8 cellular contexts compared by ENCODE assay signal in genomic region chr17:7560172-7561027, GRCh38.
DNase-seq lines count a peak whose midpoint lies in the region; ATAC-seq and TF ChIP-seq lines count a peak whose summit lies in the region.

No MANE protein-coding gene starts in this region.

- intact Hi-C loops in tibial artery (cut with DNase I; ENCODE audit: low total_unique reads) = loop anchor here (1.0 to 10.0 kb wide), 5 partner anchors 46 to 306 kb away; partner anchors contain the start of genes CTDNEP1, ELP5, FGF11 and KCTD11

- H3K9me2 ChIP-seq in Loucy (replicated peaks; ENCODE audit: low read depth, low read length) = no peaks in the 10 kb centered on the region

- H3K27ac ChIP-seq in muscle layer of duodenum (ENCODE audit: low read length) (peak overlapping the region; percentile 97), tibial artery (peak overlapping the region; percentile 95 to 96)

- H2AFZ ChIP-seq in Loucy (ENCODE audit: low read length) = no peak overlapping the region

- H3K4me2 ChIP-seq in Loucy (ENCODE audit: low read depth, low read length, poor library complexity, severe bottlenecking) = peak overlapping the region; percentile 97

- peaks cover 37% of the 10 kb centered on the region for H3K79me2 ChIP-seq in Loucy (ENCODE audit: insufficient read depth, low read length)

- H3K9me3 ChIP-seq in Loucy (ENCODE audit: insufficient read depth, low read depth, low read length) (no peaks in the 10 kb centered on the region), muscle layer of duodenum (ENCODE audit: control insufficient read depth in 1 of 2, low read length in 2 of 2) (no peaks in the 10 kb centered on the region), tibial artery (no peaks in the 10 kb centered on the region)

- H3K27me3 ChIP-seq in Loucy (ENCODE audit: insufficient read depth, low read length, poor library complexity, severe bottlenecking) (no peaks in the 10 kb centered on the region), muscle layer of duodenum (ENCODE audit: low read depth, low read length) (no peaks in the 10 kb centered on the region), tibial artery (no peaks in the 10 kb centered on the region)

- no peak for TF ChIP-seq CTCF in Loucy (conservative IDR thresholded peaks at IDR 0.05; ENCODE audit: low read length)
- peak; percentile 83 for TF ChIP-seq CTCF in epithelial cell of esophagus (IDR thresholded peaks at IDR 0.05; ENCODE audit: insufficient read depth, low read depth, low read length, missing control alignments)
- peak; percentile 33 to 49 for TF ChIP-seq CTCF in tibial artery (IDR thresholded peaks at IDR 0.05)

- 0 out of 2 replicates have a peak, but pooled peaks cover 4% of the 10 kb centered on the region for H3F3A ChIP-seq in Loucy (ENCODE audit: low read depth)

- H3K4me1 ChIP-seq in Loucy (ENCODE audit: insufficient read depth, low read length, poor library complexity, severe bottlenecking) (peaks cover 12% of the 10 kb centered on the region), muscle layer of duodenum (ENCODE audit: control insufficient read depth in 1 of 2, insufficient read depth in 2 of 2, low read length in 2 of 2) (peaks cover 41 to 66% of the 10 kb centered on the region in 2 donors), tibial artery (peaks cover 0 to 73% (median 62%) of the 10 kb centered on the region in 4 donors)

- peaks cover 12% of the 10 kb centered on the region for H4K20me1 ChIP-seq in Loucy (ENCODE audit: insufficient read depth, low read length, poor library complexity, severe bottlenecking)

- DNase-seq in DMS53 treated with DMSO at 0.1 percent for 48 hours (lab: John Stamatoyannopoulos, UW; ENCODE audit: unreplicated experiment) = peak; percentile 56
- DNase-seq in activated CD4-positive, alpha-beta T cell treated with anti-CD3 and anti-CD28 coated beads, Interleukin-2, amount 50 U/mL, for 1 hour = peak; percentile 62
- peak; percentile 80 for DNase-seq in epithelial cell of esophagus (ENCODE audit: low read depth)
- DNase-seq in tibial artery = peak; percentile 42 to 79
- no peak for DNase-seq in NCI-H345 (lab: John Stamatoyannopoulos, UW)

- H3K36me3 ChIP-seq in Loucy (ENCODE audit: insufficient read depth, low read length) = peaks cover 10% of the 10 kb centered on the region; the same call in 1 of the 2 replicates
- H3K36me3 ChIP-seq in muscle layer of duodenum (ENCODE audit: control insufficient read depth in 1 of 2, insufficient read depth in 2 of 2, low read length in 2 of 2) = peaks cover 19 to 27% of the 10 kb centered on the region in 2 donors
- H3K36me3 ChIP-seq in tibial artery = peaks cover 15 to 26% (median 16%) of the 10 kb centered on the region in 3 donors

- H3K9ac ChIP-seq in Loucy (ENCODE audit: low read depth, low read length, poor library complexity, severe bottlenecking) = peak overlapping the region; percentile 55

- peak overlapping the region; percentile 82 for H3K4me3 ChIP-seq in Loucy (ENCODE audit: low read length, poor library complexity, severe bottlenecking)
- peak overlapping the region; percentile 79 for H3K4me3 ChIP-seq in epithelial cell of esophagus (ENCODE audit: low read length)
- peak overlapping the region; percentile 70 to 96 for H3K4me3 ChIP-seq in muscle layer of duodenum (ENCODE audit: low read depth in 1 of 2, low read length in 2 of 2)
- H3K4me3 ChIP-seq in tibial artery = peak overlapping the region; percentile 86 to 99

- no peak for ATAC-seq in GM21515 (IDR thresholded peaks at IDR 0.05; ENCODE audit: unreplicated experiment)
